In genomic region chr4:101345271-101345595, GRCh38 we compare ENCODE assay signal across 8 cellular contexts. TPM values are rescaled to one million over a fixed set of nuclear protein-coding genes. Genes with fewer than 3 reads are reported as not detected.
A peak's percentile ranks its signal among the peaks of the same experiment; 100 is the strongest.
DNase-seq lines count a peak whose midpoint lies in the region; ATAC-seq and TF ChIP-seq lines count a peak whose summit lies in the region.

No MANE protein-coding gene starts in this region.

- H3K4me3 ChIP-seq in GM08714 (ENCODE audit: low read length) = peak overlapping the region; percentile 61; the same call in 1 of the 2 replicates
- H3K4me3 ChIP-seq in NT2/D1 (ENCODE audit: insufficient read length, low read depth) = peak overlapping the region; percentile 42
- peak overlapping the region; percentile 90 to 93 for H3K4me3 ChIP-seq in body of pancreas
- peak overlapping the region; percentile 70 to 87 (median 86) for H3K4me3 ChIP-seq in right lobe of liver
- H3K4me3 ChIP-seq in thyroid gland (replicated peaks in 1 of 3) = peak overlapping the region; percentile 24 to 88 (median 76)

- H3K9me3 ChIP-seq in NT2/D1 (ENCODE audit: insufficient read depth, low read length) (no peaks in the 10 kb centered on the region), body of pancreas (no peaks in the 10 kb centered on the region), right lobe of liver (no peaks in the 10 kb centered on the region), thyroid gland (no peaks in the 10 kb centered on the region)

- WGBS in body of pancreas, 2 donors = 33 to 35% methylated on average over 3 of the region's 3 CpGs
- 11% methylated on average over 3 of the region's 3 CpGs for WGBS in right lobe of liver (ENCODE audit: insufficient coverage, low coverage, low lambda C conversion rate, missing lambda C conversion rate)
- 14 to 25% methylated on average over 3 of the region's 3 CpGs for WGBS in thyroid gland, 2 donors

- no peak for TF ChIP-seq CTCF in body of pancreas (IDR thresholded peaks at IDR 0.05)
- TF ChIP-seq CTCF in right lobe of liver (IDR thresholded peaks at IDR 0.05) = no peak
- TF ChIP-seq CTCF in thyroid gland (IDR thresholded peaks at IDR 0.05) = no peak

- H3K27me3 ChIP-seq in NT2/D1 (ENCODE audit: insufficient read depth, insufficient read length) (peaks cover 9% of the 10 kb centered on the region), body of pancreas (no peaks in the 10 kb centered on the region), right lobe of liver (no peaks in the 10 kb centered on the region), thyroid gland (no peaks in the 10 kb centered on the region)

- intact Hi-C loops in body of pancreas (cut with DNase I) (loop anchor here (10.0 kb wide), 1 partner anchor 50 kb away; no protein-coding TSS in a partner anchor), right lobe of liver (cut with DNase I) (no loop called here), thyroid gland (cut with DNase I) (loop anchor here (10.0 kb wide), 1 partner anchor 150 kb away; no protein-coding TSS in a partner anchor)

- no peak for TF ChIP-seq POLR2A in body of pancreas (IDR thresholded peaks at IDR 0.05)
- TF ChIP-seq POLR2A in right lobe of liver (IDR thresholded peaks at IDR 0.05) = no peak
- TF ChIP-seq POLR2A in thyroid gland (IDR thresholded peaks at IDR 0.05) = no peak

- no peaks in the 10 kb centered on the region for H3K36me3 ChIP-seq in NT2/D1 (ENCODE audit: insufficient read depth, insufficient read length, low read length)
- no peaks in the 10 kb centered on the region for H3K36me3 ChIP-seq in body of pancreas (replicated peaks in 1 of 2; ENCODE audit: insufficient read depth in 1 of 2, low read depth in 2 of 2)
- H3K36me3 ChIP-seq in right lobe of liver = no peaks in the 10 kb centered on the region
- no peaks in the 10 kb centered on the region for H3K36me3 ChIP-seq in thyroid gland

- peak overlapping the region in 3 of 4 donors; percentile 54 to 97 (median 94) for H3K27ac ChIP-seq in body of pancreas
- H3K27ac ChIP-seq in right lobe of liver = no peak overlapping the region
- H3K27ac ChIP-seq in thyroid gland = peak overlapping the region in 1 of 3 donors; percentile 98

- H3K9ac ChIP-seq in NT2/D1 (ENCODE audit: insufficient read length, low read depth) = peak overlapping the region; percentile 64

- no peak for DNase-seq in NT2/D1 (ENCODE audit: low read depth, low spot score)
- DNase-seq in body of pancreas = peak in 1 of 4 donors; percentile 11
- DNase-seq in right lobe of liver = no peak
- peak in 1 of 2 donors; percentile 14 for DNase-seq in thyroid gland
- DNase-seq in NCI-H446 treated with DMSO at 0.1 percent for 48 hours (lab: John Stamatoyannopoulos, UW) = no peak
- no peak for DNase-seq in stimulated activated CD4-positive, alpha-beta T cell treated with anti-CD3 and anti-CD28 coated beads, Interleukin-1b, Interleukin-23, amount 100 ng/mL, for 48 hours

- ATAC-seq in body of pancreas = no peak
- no peak for ATAC-seq in right lobe of liver
- no peak for ATAC-seq in GM21367 (IDR thresholded peaks at IDR 0.05; ENCODE audit: unreplicated experiment)

- H3K4me1 ChIP-seq in NT2/D1 (ENCODE audit: insufficient read depth, insufficient read length) (peaks cover 2% of the 10 kb centered on the region), body of pancreas (peaks cover 25% of the 10 kb centered on the region), right lobe of liver (no peaks in the 10 kb centered on the region), thyroid gland (peaks cover 4 to 21% of the 10 kb centered on the region in 2 donors)

RNA-seq across cellular contexts. Expression of gene PPP3CA, which starts 2.1 kb away (rescaled TPM):
- total RNA-seq in body of pancreas (10 to 100 TPM; 13.7 to 20.8 TPM), right lobe of liver (10 to 100 TPM; 12.1 to 14.5 (median 13.1) TPM), thyroid gland (10 to 100 TPM; 31.6 to 45.8 (median 34.4) TPM)

Comparison
In these comparisons a context has a peak if more than half of its experiments do, and no peak if none do; other contexts are left out.
1. H3K27ac ChIP-seq: peak in body of pancreas (3 of 4); none in right lobe of liver (0 of 3).
2. intact Hi-C loops: an anchor here in body of pancreas (10.0 kb wide) and thyroid gland (10.0 kb wide); none called in right lobe of liver.
3. Peak in every context shown above with its lines, with median percentiles within 50 percentile points of each other: H3K4me3 ChIP-seq.